2 cellular contexts compared by ENCODE assay signal in the genomic region with DNA sequence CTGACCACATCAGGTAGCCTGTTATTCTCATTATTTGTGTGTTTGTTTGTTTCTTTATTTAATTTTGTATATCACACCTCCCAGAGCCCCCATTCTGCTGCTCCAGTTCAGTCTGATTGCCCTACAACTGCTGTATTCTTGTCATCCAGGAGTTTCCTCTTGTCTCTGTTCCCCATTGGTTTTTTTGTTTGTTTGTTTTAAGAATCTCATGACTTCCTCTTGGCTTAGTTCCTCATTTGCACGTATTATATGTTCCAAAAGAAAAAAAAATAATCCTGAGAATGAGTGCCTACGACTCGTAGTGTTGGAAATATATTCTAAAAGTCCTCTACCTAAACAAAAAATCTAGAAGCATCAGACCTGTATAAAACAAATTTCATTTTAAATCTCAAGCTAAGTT.
TF ChIP-seq lines count a peak whose summit lies in the region.

No MANE protein-coding gene starts in this region.

TF ChIP-seq in endothelial cell of umbilical vein, 7 proteins besides CTCF, POLR2A, EP300 and RAD21:
- TF ChIP-seq EZH2 (IDR thresholded peaks at IDR 0.05; ENCODE audit: borderline replicate concordance, low read depth, low read length, severe bottlenecking): no peak
- no peak for TF ChIP-seq POLR2AphosphoS5 (IDR thresholded peaks at IDR 0.05; ENCODE audit: insufficient read depth, low read depth, low read length)
- TF ChIP-seq, protein P1, sequence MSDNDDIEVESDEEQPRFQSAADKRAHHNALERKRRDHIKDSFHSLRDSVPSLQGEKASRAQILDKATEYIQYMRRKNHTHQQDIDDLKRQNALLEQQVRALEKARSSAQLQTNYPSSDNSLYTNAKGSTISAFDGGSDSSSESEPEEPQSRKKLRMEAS (IDR thresholded peaks at IDR 0.05; ENCODE audit: insufficient read depth, insufficient read length): no peak
- TF ChIP-seq MYC (IDR thresholded peaks at IDR 0.05; ENCODE audit: low read depth, low read length): no peak
- no peak for TF ChIP-seq FOS (IDR thresholded peaks at IDR 0.05; ENCODE audit: borderline replicate concordance, insufficient read depth, low read length)
- no peak for TF ChIP-seq GATA2 (IDR thresholded peaks at IDR 0.05; ENCODE audit: insufficient read depth, insufficient read length, low read depth, low read length)
- no peak for TF ChIP-seq JUN (IDR thresholded peaks at IDR 0.05; ENCODE audit: borderline replicate concordance, insufficient read depth, insufficient read length, low read depth)

TF ChIP-seq in GM23338, 12 proteins besides CTCF, POLR2A, EP300 and RAD21:
- no peak for TF ChIP-seq EZH2phosphoT487 (IDR thresholded peaks at IDR 0.05; ENCODE audit: unreplicated experiment)
- TF ChIP-seq STAT1 (IDR thresholded peaks at IDR 0.05; ENCODE audit: unreplicated experiment): no peak
- TF ChIP-seq, protein P2, sequence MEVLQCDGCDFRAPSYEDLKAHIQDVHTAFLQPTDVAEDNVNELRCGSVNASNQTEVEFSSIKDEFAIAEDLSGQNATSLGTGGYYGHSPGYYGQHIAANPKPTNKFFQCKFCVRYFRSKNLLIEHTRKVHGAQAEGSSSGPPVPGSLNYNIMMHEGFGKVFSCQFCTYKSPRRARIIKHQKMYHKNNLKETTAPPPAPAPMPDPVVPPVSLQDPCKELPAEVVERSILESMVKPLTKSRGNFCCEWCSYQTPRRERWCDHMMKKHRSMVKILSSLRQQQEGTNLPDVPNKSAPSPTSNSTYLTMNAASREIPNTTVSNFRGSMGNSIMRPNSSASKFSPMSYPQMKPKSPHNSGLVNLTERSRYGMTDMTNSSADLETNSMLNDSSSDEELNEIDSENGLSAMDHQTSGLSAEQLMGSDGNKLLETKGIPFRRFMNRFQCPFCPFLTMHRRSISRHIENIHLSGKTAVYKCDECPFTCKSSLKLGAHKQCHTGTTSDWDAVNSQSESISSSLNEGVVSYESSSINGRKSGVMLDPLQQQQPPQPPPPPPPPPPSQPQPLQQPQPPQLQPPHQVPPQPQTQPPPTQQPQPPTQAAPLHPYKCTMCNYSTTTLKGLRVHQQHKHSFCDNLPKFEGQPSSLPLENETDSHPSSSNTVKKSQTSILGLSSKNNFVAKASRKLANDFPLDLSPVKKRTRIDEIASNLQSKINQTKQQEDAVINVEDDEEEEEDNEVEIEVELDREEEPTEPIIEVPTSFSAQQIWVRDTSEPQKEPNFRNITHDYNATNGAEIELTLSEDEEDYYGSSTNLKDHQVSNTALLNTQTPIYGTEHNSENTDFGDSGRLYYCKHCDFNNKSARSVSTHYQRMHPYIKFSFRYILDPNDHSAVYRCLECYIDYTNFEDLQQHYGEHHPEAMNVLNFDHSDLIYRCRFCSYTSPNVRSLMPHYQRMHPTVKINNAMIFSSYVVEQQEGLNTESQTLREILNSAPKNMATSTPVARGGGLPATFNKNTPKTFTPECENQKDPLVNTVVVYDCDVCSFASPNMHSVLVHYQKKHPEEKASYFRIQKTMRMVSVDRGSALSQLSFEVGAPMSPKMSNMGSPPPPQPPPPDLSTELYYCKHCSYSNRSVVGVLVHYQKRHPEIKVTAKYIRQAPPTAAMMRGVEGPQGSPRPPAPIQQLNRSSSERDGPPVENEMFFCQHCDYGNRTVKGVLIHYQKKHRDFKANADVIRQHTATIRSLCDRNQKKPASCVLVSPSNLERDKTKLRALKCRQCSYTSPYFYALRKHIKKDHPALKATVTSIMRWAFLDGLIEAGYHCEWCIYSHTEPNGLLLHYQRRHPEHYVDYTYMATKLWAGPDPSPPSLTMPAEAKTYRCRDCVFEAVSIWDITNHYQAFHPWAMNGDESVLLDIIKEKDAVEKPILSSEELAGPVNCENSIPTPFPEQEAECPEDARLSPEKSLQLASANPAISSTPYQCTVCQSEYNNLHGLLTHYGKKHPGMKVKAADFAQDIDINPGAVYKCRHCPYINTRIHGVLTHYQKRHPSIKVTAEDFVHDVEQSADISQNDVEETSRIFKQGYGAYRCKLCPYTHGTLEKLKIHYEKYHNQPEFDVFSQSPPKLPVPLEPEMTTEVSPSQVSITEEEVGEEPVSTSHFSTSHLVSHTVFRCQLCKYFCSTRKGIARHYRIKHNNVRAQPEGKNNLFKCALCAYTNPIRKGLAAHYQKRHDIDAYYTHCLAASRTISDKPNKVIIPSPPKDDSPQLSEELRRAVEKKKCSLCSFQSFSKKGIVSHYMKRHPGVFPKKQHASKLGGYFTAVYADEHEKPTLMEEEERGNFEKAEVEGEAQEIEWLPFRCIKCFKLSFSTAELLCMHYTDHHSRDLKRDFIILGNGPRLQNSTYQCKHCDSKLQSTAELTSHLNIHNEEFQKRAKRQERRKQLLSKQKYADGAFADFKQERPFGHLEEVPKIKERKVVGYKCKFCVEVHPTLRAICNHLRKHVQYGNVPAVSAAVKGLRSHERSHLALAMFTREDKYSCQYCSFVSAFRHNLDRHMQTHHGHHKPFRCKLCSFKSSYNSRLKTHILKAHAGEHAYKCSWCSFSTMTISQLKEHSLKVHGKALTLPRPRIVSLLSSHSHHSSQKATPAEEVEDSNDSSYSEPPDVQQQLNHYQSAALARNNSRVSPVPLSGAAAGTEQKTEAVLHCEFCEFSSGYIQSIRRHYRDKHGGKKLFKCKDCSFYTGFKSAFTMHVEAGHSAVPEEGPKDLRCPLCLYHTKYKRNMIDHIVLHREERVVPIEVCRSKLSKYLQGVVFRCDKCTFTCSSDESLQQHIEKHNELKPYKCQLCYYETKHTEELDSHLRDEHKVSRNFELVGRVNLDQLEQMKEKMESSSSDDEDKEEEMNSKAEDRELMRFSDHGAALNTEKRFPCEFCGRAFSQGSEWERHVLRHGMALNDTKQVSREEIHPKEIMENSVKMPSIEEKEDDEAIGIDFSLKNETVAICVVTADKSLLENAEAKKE (CRISPR knock-in tag; IDR thresholded peaks at IDR 0.05): no peak
- no peak for TF ChIP-seq ZNF114 (CRISPR knock-in tag; IDR thresholded peaks at IDR 0.05)
- no peak for TF ChIP-seq EZH2 (IDR thresholded peaks at IDR 0.05; ENCODE audit: low read depth, unreplicated experiment)
- TF ChIP-seq, protein P3, sequence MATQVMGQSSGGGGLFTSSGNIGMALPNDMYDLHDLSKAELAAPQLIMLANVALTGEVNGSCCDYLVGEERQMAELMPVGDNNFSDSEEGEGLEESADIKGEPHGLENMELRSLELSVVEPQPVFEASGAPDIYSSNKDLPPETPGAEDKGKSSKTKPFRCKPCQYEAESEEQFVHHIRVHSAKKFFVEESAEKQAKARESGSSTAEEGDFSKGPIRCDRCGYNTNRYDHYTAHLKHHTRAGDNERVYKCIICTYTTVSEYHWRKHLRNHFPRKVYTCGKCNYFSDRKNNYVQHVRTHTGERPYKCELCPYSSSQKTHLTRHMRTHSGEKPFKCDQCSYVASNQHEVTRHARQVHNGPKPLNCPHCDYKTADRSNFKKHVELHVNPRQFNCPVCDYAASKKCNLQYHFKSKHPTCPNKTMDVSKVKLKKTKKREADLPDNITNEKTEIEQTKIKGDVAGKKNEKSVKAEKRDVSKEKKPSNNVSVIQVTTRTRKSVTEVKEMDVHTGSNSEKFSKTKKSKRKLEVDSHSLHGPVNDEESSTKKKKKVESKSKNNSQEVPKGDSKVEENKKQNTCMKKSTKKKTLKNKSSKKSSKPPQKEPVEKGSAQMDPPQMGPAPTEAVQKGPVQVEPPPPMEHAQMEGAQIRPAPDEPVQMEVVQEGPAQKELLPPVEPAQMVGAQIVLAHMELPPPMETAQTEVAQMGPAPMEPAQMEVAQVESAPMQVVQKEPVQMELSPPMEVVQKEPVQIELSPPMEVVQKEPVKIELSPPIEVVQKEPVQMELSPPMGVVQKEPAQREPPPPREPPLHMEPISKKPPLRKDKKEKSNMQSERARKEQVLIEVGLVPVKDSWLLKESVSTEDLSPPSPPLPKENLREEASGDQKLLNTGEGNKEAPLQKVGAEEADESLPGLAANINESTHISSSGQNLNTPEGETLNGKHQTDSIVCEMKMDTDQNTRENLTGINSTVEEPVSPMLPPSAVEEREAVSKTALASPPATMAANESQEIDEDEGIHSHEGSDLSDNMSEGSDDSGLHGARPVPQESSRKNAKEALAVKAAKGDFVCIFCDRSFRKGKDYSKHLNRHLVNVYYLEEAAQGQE (IDR thresholded peaks at IDR 0.05; ENCODE audit: unreplicated experiment): no peak
- TF ChIP-seq POLR2AphosphoS5 (IDR thresholded peaks at IDR 0.05; ENCODE audit: low read depth): no peak
- no peak for TF ChIP-seq CREB1 (CRISPR knock-in tag; IDR thresholded peaks at IDR 0.05; ENCODE audit: low read depth)
- no peak for TF ChIP-seq ZNF331 (CRISPR knock-in tag; IDR thresholded peaks at IDR 0.05; ENCODE audit: low read depth)
- no peak for TF ChIP-seq NANOG (IDR thresholded peaks at IDR 0.05; ENCODE audit: borderline replicate concordance)
- TF ChIP-seq, protein P4, sequence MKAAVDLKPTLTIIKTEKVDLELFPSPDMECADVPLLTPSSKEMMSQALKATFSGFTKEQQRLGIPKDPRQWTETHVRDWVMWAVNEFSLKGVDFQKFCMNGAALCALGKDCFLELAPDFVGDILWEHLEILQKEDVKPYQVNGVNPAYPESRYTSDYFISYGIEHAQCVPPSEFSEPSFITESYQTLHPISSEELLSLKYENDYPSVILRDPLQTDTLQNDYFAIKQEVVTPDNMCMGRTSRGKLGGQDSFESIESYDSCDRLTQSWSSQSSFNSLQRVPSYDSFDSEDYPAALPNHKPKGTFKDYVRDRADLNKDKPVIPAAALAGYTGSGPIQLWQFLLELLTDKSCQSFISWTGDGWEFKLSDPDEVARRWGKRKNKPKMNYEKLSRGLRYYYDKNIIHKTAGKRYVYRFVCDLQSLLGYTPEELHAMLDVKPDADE (IDR thresholded peaks at IDR 0.05): no peak
- TF ChIP-seq JUNB (IDR thresholded peaks at IDR 0.05; ENCODE audit: unreplicated experiment): no peak
TF ChIP-seq in GM23338: peak in this region for 0.
